In the genomic region with DNA sequence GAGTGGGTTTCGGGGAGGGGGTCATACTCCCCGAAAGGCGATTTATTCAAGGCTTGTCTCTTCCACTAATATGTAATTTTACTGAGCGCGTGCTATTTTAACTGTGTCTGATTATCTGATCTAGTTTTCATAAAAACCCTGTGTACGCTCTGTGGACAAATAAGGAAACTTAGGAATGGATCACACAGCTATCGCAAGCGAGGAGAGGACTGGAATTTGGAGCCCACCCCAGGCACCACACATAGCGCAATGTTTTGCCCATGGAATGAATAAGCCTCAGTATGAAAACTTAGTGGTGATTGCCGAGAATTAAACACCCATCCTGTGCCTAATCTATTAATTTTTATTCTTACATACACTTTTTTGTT, we compare ENCODE assay signal across 8 cellular contexts. TPM values are rescaled to one million over a fixed set of nuclear protein-coding genes. Genes with fewer than 3 reads are reported as not detected.
DNase-seq lines count a peak whose midpoint lies in the region; ATAC-seq and TF ChIP-seq lines count a peak whose summit lies in the region.

No MANE protein-coding gene starts in this region.

- H3K4me3 ChIP-seq in AG09309 (ENCODE audit: control insufficient read depth, low read depth, low read length) (peak overlapping the region; percentile 85), GM23338 (peak overlapping the region; percentile 100), gastroesophageal sphincter (peak overlapping the region; percentile 80 to 96), rectal smooth muscle tissue (ENCODE audit: low read length) (peak overlapping the region; percentile 88)

- H3K9me3 ChIP-seq in gastroesophageal sphincter: no peaks in the 10 kb centered on the region

- peak overlapping the region; percentile 100 for H3K4me2 ChIP-seq in GM23338

- H3K36me3 Mint-ChIP-seq in GM23338 (ENCODE audit: low read depth): peaks cover 44% of the 10 kb centered on the region

- peaks cover 21% of the 10 kb centered on the region for H3K4me1 Mint-ChIP-seq in GM23338

- TF ChIP-seq EP300 in gastroesophageal sphincter (IDR thresholded peaks at IDR 0.05): no peak

- ATAC-seq in GM23338: peak; percentile 3
- ATAC-seq in gastroesophageal sphincter: peak; percentile 46
- no peak for ATAC-seq in HG02981 (IDR thresholded peaks at IDR 0.05; ENCODE audit: unreplicated experiment)
- ATAC-seq in GM18868 (IDR thresholded peaks at IDR 0.05; ENCODE audit: unreplicated experiment): no peak

- H3K36me3 ChIP-seq in GM23338 (ENCODE audit: insufficient read depth): peaks cover 39% of the 10 kb centered on the region
- peaks cover 0 to 32% of the 10 kb centered on the region in 2 donors for H3K36me3 ChIP-seq in gastroesophageal sphincter
- H3K36me3 ChIP-seq in rectal smooth muscle tissue (ENCODE audit: control insufficient read depth, insufficient read depth, low read length): peaks cover 23% of the 10 kb centered on the region

- no peak for DNase-seq in AG09309 (ENCODE audit: low read depth)
- DNase-seq in GM23338 (ENCODE audit: low spot score): no peak
- DNase-seq in stimulated activated CD4-positive, alpha-beta T cell treated with anti-CD3 and anti-CD28 coated beads, Interleukin-4, amount 100 ng/mL, for 4 hours: no peak

- 2 to 4% methylated on average over 7 to 8 of the region's 10 CpGs for WGBS in gastroesophageal sphincter (ENCODE audit: low coverage in 1 of 2), 2 donors

- peaks cover 24% of the 10 kb centered on the region for H3K27me3 Mint-ChIP-seq in GM23338 (ENCODE audit: insufficient read depth, low read depth, poor library complexity)

- peaks cover 19% of the 10 kb centered on the region for H3K4me1 ChIP-seq in GM23338 (ENCODE audit: insufficient read depth)
- peaks cover 0 to 47% (median 18%) of the 10 kb centered on the region in 3 donors for H3K4me1 ChIP-seq in gastroesophageal sphincter
- H3K4me1 ChIP-seq in rectal smooth muscle tissue (ENCODE audit: control insufficient read depth, insufficient read depth, low read length): peaks cover 9% of the 10 kb centered on the region

- H3K79me2 ChIP-seq in GM23338 (replicated peaks; ENCODE audit: insufficient read depth): peaks cover 35% of the 10 kb centered on the region

- H3F3A ChIP-seq in GM23338 (replicated peaks; ENCODE audit: low read depth): peaks cover 43% of the 10 kb centered on the region

- no peaks in the 10 kb centered on the region for H3K9me2 ChIP-seq in GM23338 (ENCODE audit: insufficient read depth)

- H3K27ac Mint-ChIP-seq in GM23338: peak overlapping the region; percentile 47; the same call in 1 of the 2 replicates

- no peaks in the 10 kb centered on the region for H3K9me3 Mint-ChIP-seq in GM23338

- H3K27me3 ChIP-seq in GM23338 (ENCODE audit: insufficient read depth): peaks cover 4% of the 10 kb centered on the region; the same call in 1 of the 2 replicates
- no peaks in the 10 kb centered on the region for H3K27me3 ChIP-seq in gastroesophageal sphincter
- H3K27me3 ChIP-seq in rectal smooth muscle tissue (ENCODE audit: control insufficient read depth, insufficient read depth, low read length): no peaks in the 10 kb centered on the region

- peak overlapping the region; percentile 96 for H2AFZ ChIP-seq in GM23338

- H3K27ac ChIP-seq in GM23338 (ENCODE audit: low read depth) (peak overlapping the region; percentile 76), VCaP (peak overlapping the region; percentile 85), gastroesophageal sphincter (peak overlapping the region; percentile 74 to 98 (median 92)), rectal smooth muscle tissue (ENCODE audit: low read depth, low read length) (peak overlapping the region; percentile 89)

- TF ChIP-seq CTCF in AG09309 (IDR thresholded peaks at IDR 0.05; ENCODE audit: control insufficient read depth, insufficient read depth, low read depth, low read length, missing control alignments): no peak
- TF ChIP-seq CTCF in GM23338 (conservative IDR thresholded peaks at IDR 0.05; ENCODE audit: low read depth in 2 of 2): no peak
- no peak for TF ChIP-seq CTCF in VCaP (conservative IDR thresholded peaks at IDR 0.05)
- no peak for TF ChIP-seq CTCF in gastroesophageal sphincter (IDR thresholded peaks at IDR 0.05)

- peak overlapping the region; percentile 50 for H3K9ac ChIP-seq in rectal smooth muscle tissue (ENCODE audit: low read length)

- peaks cover 30% of the 10 kb centered on the region for H4K20me1 ChIP-seq in GM23338 (replicated peaks; ENCODE audit: insufficient read depth)

- peak overlapping the region; percentile 98 for H3K4me3 Mint-ChIP-seq in GM23338

- TF ChIP-seq POLR2A in gastroesophageal sphincter (IDR thresholded peaks at IDR 0.05): no peak

TF ChIP-seq in GM23338, 12 proteins besides CTCF, POLR2A, EP300 and RAD21:
- no peak for TF ChIP-seq EZH2phosphoT487 (IDR thresholded peaks at IDR 0.05; ENCODE audit: unreplicated experiment)
- no peak for TF ChIP-seq ZNF331 (CRISPR knock-in tag; IDR thresholded peaks at IDR 0.05; ENCODE audit: low read depth)
- no peak for TF ChIP-seq CREB1 (CRISPR knock-in tag; IDR thresholded peaks at IDR 0.05; ENCODE audit: low read depth)
- TF ChIP-seq, protein P1, sequence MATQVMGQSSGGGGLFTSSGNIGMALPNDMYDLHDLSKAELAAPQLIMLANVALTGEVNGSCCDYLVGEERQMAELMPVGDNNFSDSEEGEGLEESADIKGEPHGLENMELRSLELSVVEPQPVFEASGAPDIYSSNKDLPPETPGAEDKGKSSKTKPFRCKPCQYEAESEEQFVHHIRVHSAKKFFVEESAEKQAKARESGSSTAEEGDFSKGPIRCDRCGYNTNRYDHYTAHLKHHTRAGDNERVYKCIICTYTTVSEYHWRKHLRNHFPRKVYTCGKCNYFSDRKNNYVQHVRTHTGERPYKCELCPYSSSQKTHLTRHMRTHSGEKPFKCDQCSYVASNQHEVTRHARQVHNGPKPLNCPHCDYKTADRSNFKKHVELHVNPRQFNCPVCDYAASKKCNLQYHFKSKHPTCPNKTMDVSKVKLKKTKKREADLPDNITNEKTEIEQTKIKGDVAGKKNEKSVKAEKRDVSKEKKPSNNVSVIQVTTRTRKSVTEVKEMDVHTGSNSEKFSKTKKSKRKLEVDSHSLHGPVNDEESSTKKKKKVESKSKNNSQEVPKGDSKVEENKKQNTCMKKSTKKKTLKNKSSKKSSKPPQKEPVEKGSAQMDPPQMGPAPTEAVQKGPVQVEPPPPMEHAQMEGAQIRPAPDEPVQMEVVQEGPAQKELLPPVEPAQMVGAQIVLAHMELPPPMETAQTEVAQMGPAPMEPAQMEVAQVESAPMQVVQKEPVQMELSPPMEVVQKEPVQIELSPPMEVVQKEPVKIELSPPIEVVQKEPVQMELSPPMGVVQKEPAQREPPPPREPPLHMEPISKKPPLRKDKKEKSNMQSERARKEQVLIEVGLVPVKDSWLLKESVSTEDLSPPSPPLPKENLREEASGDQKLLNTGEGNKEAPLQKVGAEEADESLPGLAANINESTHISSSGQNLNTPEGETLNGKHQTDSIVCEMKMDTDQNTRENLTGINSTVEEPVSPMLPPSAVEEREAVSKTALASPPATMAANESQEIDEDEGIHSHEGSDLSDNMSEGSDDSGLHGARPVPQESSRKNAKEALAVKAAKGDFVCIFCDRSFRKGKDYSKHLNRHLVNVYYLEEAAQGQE (IDR thresholded peaks at IDR 0.05; ENCODE audit: unreplicated experiment): no peak
- TF ChIP-seq STAT1 (IDR thresholded peaks at IDR 0.05; ENCODE audit: unreplicated experiment): no peak
- no peak for TF ChIP-seq JUNB (IDR thresholded peaks at IDR 0.05; ENCODE audit: unreplicated experiment)
- TF ChIP-seq, protein P2, sequence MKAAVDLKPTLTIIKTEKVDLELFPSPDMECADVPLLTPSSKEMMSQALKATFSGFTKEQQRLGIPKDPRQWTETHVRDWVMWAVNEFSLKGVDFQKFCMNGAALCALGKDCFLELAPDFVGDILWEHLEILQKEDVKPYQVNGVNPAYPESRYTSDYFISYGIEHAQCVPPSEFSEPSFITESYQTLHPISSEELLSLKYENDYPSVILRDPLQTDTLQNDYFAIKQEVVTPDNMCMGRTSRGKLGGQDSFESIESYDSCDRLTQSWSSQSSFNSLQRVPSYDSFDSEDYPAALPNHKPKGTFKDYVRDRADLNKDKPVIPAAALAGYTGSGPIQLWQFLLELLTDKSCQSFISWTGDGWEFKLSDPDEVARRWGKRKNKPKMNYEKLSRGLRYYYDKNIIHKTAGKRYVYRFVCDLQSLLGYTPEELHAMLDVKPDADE (IDR thresholded peaks at IDR 0.05): no peak

RNA-seq across cellular contexts. Expression of a gene that starts 9.8 kb away (rescaled TPM):
- total RNA-seq in GM23338 (2014; rRNA removed; shearing (Covaris generic)): 17.7 and 22.5 TPM in 2 replicates
- 12.4 and 13.0 TPM in 2 replicates for polyA plus RNA-seq in GM23338 (2016; fragmentation: Nextera tagmentation; extraction: Ambion mirVana)
- total RNA-seq in gastroesophageal sphincter: 1 to 10 TPM in 3 of 4 donors, under 1 TPM in 1; 0.67 to 5.1 (median 2.5) TPM

RNA-seq across cellular contexts. Expression of a gene that starts 29.3 kb away (rescaled TPM):
- 13.0 and 20.3 TPM in 2 replicates for total RNA-seq in GM23338 (2014; rRNA removed; shearing (Covaris generic))
- 39.2 and 42.1 TPM in 2 replicates for polyA plus RNA-seq in GM23338 (2016; fragmentation: Nextera tagmentation; extraction: Ambion mirVana)
- 10 to 100 TPM; 18.5 to 25.0 (median 21.8) TPM for total RNA-seq in gastroesophageal sphincter

Comparison
In these comparisons a context has a peak if more than half of its experiments do, and no peak if none do; other contexts are left out.
1. ATAC-seq: peak in GM23338 (single experiment) and gastroesophageal sphincter (single experiment); none in HG02981 (single experiment) and GM18868 (single experiment).
2. Peak in every context shown above with its lines, with median percentiles within 50 percentile points of each other: H3K4me3 ChIP-seq and H3K27ac ChIP-seq.